ENCODE assay signal across 17 cellular contexts in genomic region chr6:70823651-70824050, GRCh38.
DNase-seq lines count a peak whose midpoint lies in the region; ATAC-seq and TF ChIP-seq lines count a peak whose summit lies in the region.
"Had no signal": no experiment of that assay in that cellular context is flagged by ENCODE, and none has a peak within 500 bp of the region (broad histone marks: within the 10 kb centered on the region; RNA-seq: fewer than 3 reads in every experiment).

No MANE protein-coding gene starts in this region.

- no peak overlapping the region for H3K4me3 Mint-ChIP-seq in naive B cell
- H3K4me3 Mint-ChIP-seq: CD8-positive, alpha-beta memory T cell; GM23338 had no signal

- H3K36me3 ChIP-seq in right atrium auricular region, result no peaks in the 10 kb centered on the region
- H3K36me3 ChIP-seq: BE2C, SJSA1 had no signal

- H3K27me3 Mint-ChIP-seq in naive B cell, result no peaks in the 10 kb centered on the region

- H3K4me1 ChIP-seq in right atrium auricular region, result peaks cover 0 to 6% of the 10 kb centered on the region in 2 donors
- H3K4me1 ChIP-seq: BE2C, SJSA1 had no signal

- peaks cover 11 to 17% of the 10 kb centered on the region in 2 donors for H3K36me3 Mint-ChIP-seq in naive B cell

- H3K27ac ChIP-seq in right atrium auricular region, result no peak overlapping the region
- H3K27ac ChIP-seq: RWPE1, SJSA1 had no signal

- DNase-seq in naive B cell (no peak), right atrium auricular region (ENCODE audit: low spot score) (no peak), 8988T (no peak), SIG-M5 (lab: John Stamatoyannopoulos, UW) (no peak)
- DNase-seq: BE2C; CD8-positive, alpha-beta memory T cell; GF-D8; NCI-H1436; NCI-H2081; NCI-H524; T-helper 9 cell had no signal

- no peak for TF ChIP-seq POLR2A in GM18505 (IDR thresholded peaks at IDR 0.05; ENCODE audit: borderline replicate concordance, extremely low read depth, insufficient read depth, insufficient read length)

- peaks cover 10 to 15% (median 13%) of the 10 kb centered on the region in 3 donors for H3K4me1 Mint-ChIP-seq in naive B cell
- H3K4me1 Mint-ChIP-seq: GM23338 had no signal

- no peak for TF ChIP-seq CTCF in right atrium auricular region (IDR thresholded peaks at IDR 0.05)

- no peak overlapping the region for H3K4me3 ChIP-seq in right atrium auricular region
- H3K4me3 ChIP-seq: GM23338, SJSA1 had no signal

- H3K27ac Mint-ChIP-seq in naive B cell, result peak overlapping the region in 2 of 6 donors; percentile 18 to 78
- H3K27ac Mint-ChIP-seq: CD8-positive, alpha-beta memory T cell; GM23338 had no signal

- H3K9me3 Mint-ChIP-seq in naive B cell, result peaks cover 6 to 18% (median 10%) of the 10 kb centered on the region in 7 donors
- H3K9me3 Mint-ChIP-seq: GM23338 had no signal

- H3K9me3 ChIP-seq in right atrium auricular region, result no peaks in the 10 kb centered on the region
- H3K9me3 ChIP-seq: BE2C, SJSA1 had no signal

- H3K27me3 ChIP-seq in right atrium auricular region, result no peaks in the 10 kb centered on the region
- H3K27me3 ChIP-seq: BE2C, SJSA1 had no signal

- ATAC-seq in GM18505 (IDR thresholded peaks at IDR 0.05; ENCODE audit: unreplicated experiment) (peak; percentile 71), GM21423 (IDR thresholded peaks at IDR 0.05; ENCODE audit: unreplicated experiment) (peak; percentile 79), HG03175 (IDR thresholded peaks at IDR 0.05; ENCODE audit: unreplicated experiment) (peak; percentile 42), naive B cell (ENCODE audit: low read depth in 2 of 2) (peak; percentile 28 to 36)
- ATAC-seq: GM23338 had no signal
